In the genomic region with DNA sequence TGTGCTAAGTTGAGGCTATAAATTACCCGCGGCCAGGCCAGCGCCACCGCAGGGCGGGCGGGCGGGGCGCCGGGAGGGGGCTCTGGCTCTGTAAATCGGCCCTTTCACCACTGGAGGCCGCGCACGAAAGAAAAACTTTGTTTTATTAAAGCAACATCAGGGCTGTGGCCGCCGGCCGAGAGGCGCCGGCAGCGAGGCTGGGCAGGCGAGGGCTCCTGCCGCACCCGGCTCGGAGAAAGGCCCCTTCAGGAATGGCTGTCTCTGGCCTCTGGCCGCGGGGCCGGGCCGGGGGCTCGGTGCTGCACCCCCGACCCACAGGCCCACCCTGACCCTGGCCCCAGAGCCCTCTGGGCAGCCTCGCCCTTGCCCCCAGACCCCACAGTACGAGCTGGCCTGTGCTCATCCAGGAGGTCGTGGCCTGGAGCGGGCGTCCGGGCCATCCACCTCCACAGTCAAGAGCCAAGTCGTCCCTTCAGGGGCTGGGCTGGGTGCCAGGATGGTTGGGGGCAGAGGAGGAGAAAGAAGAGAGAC, we compare ENCODE assay signal across 11 cellular contexts. TPM values are rescaled to one million over a fixed set of nuclear protein-coding genes. Genes with fewer than 3 reads are reported as not detected.
A peak's percentile ranks its signal among the peaks of the same experiment; 100 is the strongest.
DNase-seq lines count a peak whose midpoint lies in the region; ATAC-seq, FAIRE-seq and TF ChIP-seq lines count a peak whose summit lies in the region.
"Had no signal": no experiment of that assay in that cellular context is flagged by ENCODE, and none has a peak within 500 bp of the region (broad histone marks: within the 10 kb centered on the region; RNA-seq: fewer than 3 reads in every experiment).

No MANE protein-coding gene starts in this region.

- no peaks in the 10 kb centered on the region for H3K36me3 Mint-ChIP-seq in activated CD4-positive, alpha-beta T cell treated with anti-CD3 and anti-CD28 coated beads, Interleukin-2, amount 10 ng/mL, durations not matched to agents 24 days and 14 days (ENCODE audit: low read depth)
- H3K36me3 Mint-ChIP-seq in activated CD8-positive, alpha-beta memory T cell treated with anti-CD3 and anti-CD28 coated beads, Interleukin-2, amount 10 ng/mL, durations not matched to agents 7 days and 5 days: no peaks in the 10 kb centered on the region

- H3K27ac Mint-ChIP-seq in activated CD4-positive, alpha-beta T cell treated with anti-CD3 and anti-CD28 coated beads, Interleukin-2, amount 10 ng/mL, durations not matched to agents 24 days and 14 days: no peak overlapping the region
- H3K27ac Mint-ChIP-seq in activated CD8-positive, alpha-beta memory T cell treated with anti-CD3 and anti-CD28 coated beads, Interleukin-2, amount 10 ng/mL, durations not matched to agents 7 days and 5 days: no peak overlapping the region
- H3K27ac Mint-ChIP-seq: activated T-cell treated with anti-CD3 and anti-CD28 coated beads, Interleukin-2, amount 50 U/mL, for 24 hours had no signal

- peaks cover 39 to 65% (median 56%) of the 10 kb centered on the region in 11 experiments; a peak in 21 of 22 replicates for H3K27me3 ChIP-seq in BLaER1 treated with 17β-estradiol and CSF1 and Interleukin-3, amounts not matched to agents 10 nM and 100 nM

- TF ChIP-seq CTCF in fibroblast of villous mesenchyme (IDR thresholded peaks at IDR 0.05; ENCODE audit: insufficient read depth, low read depth, low read length): no peak

- H3K4me1 Mint-ChIP-seq in activated CD4-positive, alpha-beta T cell treated with anti-CD3 and anti-CD28 coated beads, Interleukin-2, amount 10 ng/mL, durations not matched to agents 24 days and 14 days: peaks cover 8% of the 10 kb centered on the region
- no peaks in the 10 kb centered on the region for H3K4me1 Mint-ChIP-seq in activated CD8-positive, alpha-beta memory T cell treated with anti-CD3 and anti-CD28 coated beads, Interleukin-2, amount 10 ng/mL, durations not matched to agents 7 days and 5 days

- H3K27ac ChIP-seq in BLaER1 treated with 17β-estradiol and CSF1 and Interleukin-3, amounts not matched to agents 10 nM and 100 nM: no peak overlapping the region

- peak; percentile 46 for DNase-seq in RPMI7951 (ENCODE audit: low read depth)
- DNase-seq in fibroblast of villous mesenchyme (ENCODE audit: low read depth): peak; percentile 56
- peak in 30 of 56 donors; percentile 13 to 69 (median 40) for DNase-seq in nucleus accumbens (lab: John Stamatoyannopoulos, UW)
- no peak for DNase-seq in activated CD4-positive, alpha-beta T cell treated with anti-CD3 and anti-CD28 coated beads, Interleukin-2, amount 10 ng/mL, durations not matched to agents 24 days and 14 days
- DNase-seq in activated CD8-positive, alpha-beta memory T cell treated with anti-CD3 and anti-CD28 coated beads, Interleukin-2, amount 10 ng/mL, durations not matched to agents 7 days and 5 days: no peak
- no peak for DNase-seq in activated CD4-positive, alpha-beta T cell treated with anti-CD3 and anti-CD28 coated beads, Interleukin-2, amount 50 U/mL, for 4 hours
- no peak for DNase-seq in GM12892 (ENCODE audit: insufficient read length)
- DNase-seq: activated T-cell treated with anti-CD3 and anti-CD28 coated beads, Interleukin-2, amount 50 U/mL, for 24 hours; DND-41; NCI-H748 treated with DMSO at 0.1 percent for 48 hours had no signal

- H4K20me1 ChIP-seq in BLaER1 treated with 17β-estradiol and CSF1 and Interleukin-3, amounts not matched to agents 10 nM and 100 nM: peaks cover 0 to 40% (median 15%) of the 10 kb centered on the region in 11 experiments; a peak in 15 of 22 replicates

- H3K4me3 Mint-ChIP-seq in activated CD4-positive, alpha-beta T cell treated with anti-CD3 and anti-CD28 coated beads, Interleukin-2, amount 10 ng/mL, durations not matched to agents 24 days and 14 days: no peak overlapping the region
- no peak overlapping the region for H3K4me3 Mint-ChIP-seq in activated CD8-positive, alpha-beta memory T cell treated with anti-CD3 and anti-CD28 coated beads, Interleukin-2, amount 10 ng/mL, durations not matched to agents 7 days and 5 days
- H3K4me3 Mint-ChIP-seq: activated T-cell treated with anti-CD3 and anti-CD28 coated beads, Interleukin-2, amount 50 U/mL, for 24 hours had no signal

- intact Hi-C loops in activated CD4-positive, alpha-beta T cell treated with anti-CD3 and anti-CD28 coated beads, Interleukin-2, amount 10 ng/mL, durations not matched to agents 24 days and 14 days (cut with micrococcal nuclease): no loop called here

- H3K4me3 ChIP-seq in BLaER1 treated with 17β-estradiol and CSF1 and Interleukin-3, amounts not matched to agents 10 nM and 100 nM: no peak overlapping the region
- H3K4me3 ChIP-seq in fibroblast of villous mesenchyme (ENCODE audit: low read depth, low read length): no peak overlapping the region

- no peaks in the 10 kb centered on the region for H3K9me3 Mint-ChIP-seq in activated CD4-positive, alpha-beta T cell treated with anti-CD3 and anti-CD28 coated beads, Interleukin-2, amount 10 ng/mL, durations not matched to agents 24 days and 14 days
- H3K9me3 Mint-ChIP-seq in activated CD8-positive, alpha-beta memory T cell treated with anti-CD3 and anti-CD28 coated beads, Interleukin-2, amount 10 ng/mL, durations not matched to agents 7 days and 5 days (ENCODE audit: low read depth): no peaks in the 10 kb centered on the region
- H3K9me3 Mint-ChIP-seq: activated T-cell treated with anti-CD3 and anti-CD28 coated beads, Interleukin-2, amount 50 U/mL, for 24 hours had no signal

- H3K36me3 ChIP-seq in BLaER1 treated with 17β-estradiol and CSF1 and Interleukin-3, amounts not matched to agents 10 nM and 100 nM: no peaks in the 10 kb centered on the region

- no peak for ATAC-seq in activated CD8-positive, alpha-beta memory T cell treated with anti-CD3 and anti-CD28 coated beads, Interleukin-2, amount 10 ng/mL, durations not matched to agents 7 days and 5 days

- FAIRE-seq in GM12892 (lab: Jason Lieb, UNC): no peak

- H3K9ac ChIP-seq in BLaER1 treated with 17β-estradiol and CSF1 and Interleukin-3, amounts not matched to agents 10 nM and 100 nM: peak overlapping the region in 5 of 11 experiments; percentile 16 to 36 (median 23); a peak in 3 of 22 replicates

- H3K4me1 ChIP-seq in BLaER1 treated with 17β-estradiol and CSF1 and Interleukin-3, amounts not matched to agents 10 nM and 100 nM: peaks cover 7 to 51% (median 35%) of the 10 kb centered on the region in 10 experiments; a peak in 18 of 20 replicates

- CTCF ChIA-PET in activated CD8-positive, alpha-beta memory T cell treated with anti-CD3 and anti-CD28 coated beads, Interleukin-2, amount 10 ng/mL, durations not matched to agents 7 days and 5 days (lab: Charles Lee): no interaction called here

- H3K27me3 Mint-ChIP-seq in activated CD4-positive, alpha-beta T cell treated with anti-CD3 and anti-CD28 coated beads, Interleukin-2, amount 10 ng/mL, durations not matched to agents 24 days and 14 days: peaks cover 23% of the 10 kb centered on the region
- peaks cover 19% of the 10 kb centered on the region for H3K27me3 Mint-ChIP-seq in activated CD8-positive, alpha-beta memory T cell treated with anti-CD3 and anti-CD28 coated beads, Interleukin-2, amount 10 ng/mL, durations not matched to agents 7 days and 5 days

- no peak for TF ChIP-seq POLR2A in GM12892 (IDR thresholded peaks at IDR 0.05; ENCODE audit: low read depth, low read length)

- H3K9me3 ChIP-seq in BLaER1 treated with 17β-estradiol and CSF1 and Interleukin-3, amounts not matched to agents 10 nM and 100 nM (replicated peaks in 1 of 11): no peaks in the 10 kb centered on the region

- peak overlapping the region in 10 of 11 experiments; percentile 43 to 68 (median 51); a peak in 15 of 22 replicates for H3K4me2 ChIP-seq in BLaER1 treated with 17β-estradiol and CSF1 and Interleukin-3, amounts not matched to agents 10 nM and 100 nM

RNA-seq across cellular contexts. Expression of gene FGFR3, which starts 29.5 kb away (rescaled TPM):
- total RNA-seq in RPMI7951 (2014; rRNA removed; shearing (Covaris generic)): 0.20 TPM in 1 of 2 replicates, not detected in the other
- total RNA-seq in fibroblast of villous mesenchyme: 0.32 and 0.86 TPM in 2 replicates
- 0.30 and 0.38 TPM in 2 replicates for total RNA-seq in activated CD4-positive, alpha-beta T cell treated with anti-CD3 and anti-CD28 coated beads, Interleukin-2, amount 10 ng/mL, durations not matched to agents 24 days and 14 days
- under 1 TPM; 0.15 to 0.21 TPM for total RNA-seq in activated CD8-positive, alpha-beta memory T cell treated with anti-CD3 and anti-CD28 coated beads, Interleukin-2, amount 10 ng/mL, durations not matched to agents 7 days and 5 days
- not detected for polyA plus RNA-seq in GM12892 (2012; ENCODE audit: missing spikeins)

RNA-seq across cellular contexts. Expression of gene TACC3, which starts 42.3 kb away (rescaled TPM):
- 23.9 and 25.3 TPM in 2 replicates for total RNA-seq in RPMI7951 (2014; rRNA removed; shearing (Covaris generic))
- total RNA-seq in fibroblast of villous mesenchyme: 9.0 and 16.0 TPM in 2 replicates
- total RNA-seq in activated CD4-positive, alpha-beta T cell treated with anti-CD3 and anti-CD28 coated beads, Interleukin-2, amount 10 ng/mL, durations not matched to agents 24 days and 14 days: 134 and 142 TPM in 2 replicates
- 100 to 1,000 TPM; 246 to 315 TPM for total RNA-seq in activated CD8-positive, alpha-beta memory T cell treated with anti-CD3 and anti-CD28 coated beads, Interleukin-2, amount 10 ng/mL, durations not matched to agents 7 days and 5 days
- polyA plus RNA-seq in GM12892 (2012; ENCODE audit: missing spikeins): 40.1 TPM

RNA-seq across cellular contexts. Expression of gene TMEM129, which starts 42.5 kb away (rescaled TPM):
- total RNA-seq in RPMI7951 (2014; rRNA removed; shearing (Covaris generic)): 8.2 and 17.5 TPM in 2 replicates
- 31.1 and 34.5 TPM in 2 replicates for total RNA-seq in fibroblast of villous mesenchyme
- total RNA-seq in activated CD4-positive, alpha-beta T cell treated with anti-CD3 and anti-CD28 coated beads, Interleukin-2, amount 10 ng/mL, durations not matched to agents 24 days and 14 days: 26.6 and 27.8 TPM in 2 replicates
- 10 to 100 TPM; 22.5 to 24.7 TPM for total RNA-seq in activated CD8-positive, alpha-beta memory T cell treated with anti-CD3 and anti-CD28 coated beads, Interleukin-2, amount 10 ng/mL, durations not matched to agents 7 days and 5 days
- 7.7 TPM for polyA plus RNA-seq in GM12892 (2012; ENCODE audit: missing spikeins)

RNA-seq across cellular contexts. Expression of gene SLBP, which starts 51.5 kb away (rescaled TPM):
- total RNA-seq in RPMI7951 (2014; rRNA removed; shearing (Covaris generic)): 93.0 and 96.8 TPM in 2 replicates
- 63.0 and 69.6 TPM in 2 replicates for total RNA-seq in fibroblast of villous mesenchyme
- 150 and 156 TPM in 2 replicates for total RNA-seq in activated CD4-positive, alpha-beta T cell treated with anti-CD3 and anti-CD28 coated beads, Interleukin-2, amount 10 ng/mL, durations not matched to agents 24 days and 14 days
- 100 to 1,000 TPM; 133 to 137 TPM for total RNA-seq in activated CD8-positive, alpha-beta memory T cell treated with anti-CD3 and anti-CD28 coated beads, Interleukin-2, amount 10 ng/mL, durations not matched to agents 7 days and 5 days
- polyA plus RNA-seq in GM12892 (2012; ENCODE audit: missing spikeins): 122 TPM

Comparison
In these comparisons a context has a peak if more than half of its experiments do, and no peak if none do; other contexts are left out.
1. DNase-seq: peak in RPMI7951 (single experiment), fibroblast of villous mesenchyme (single experiment) and nucleus accumbens (30 of 56); none in activated CD4-positive, alpha-beta T cell treated with anti-CD3 and anti-CD28 coated beads, Interleukin-2, amount 10 ng/mL, durations not matched to agents 24 days and 14 days (single experiment), activated CD8-positive, alpha-beta memory T cell treated with anti-CD3 and anti-CD28 coated beads, Interleukin-2, amount 10 ng/mL, durations not matched to agents 7 days and 5 days (single experiment), activated CD4-positive, alpha-beta T cell treated with anti-CD3 and anti-CD28 coated beads, Interleukin-2, amount 50 U/mL, for 4 hours (0 of 2) and GM12892 (single experiment).